Comparison of ENCODE assay signal across 8 cellular contexts in the genomic region with DNA sequence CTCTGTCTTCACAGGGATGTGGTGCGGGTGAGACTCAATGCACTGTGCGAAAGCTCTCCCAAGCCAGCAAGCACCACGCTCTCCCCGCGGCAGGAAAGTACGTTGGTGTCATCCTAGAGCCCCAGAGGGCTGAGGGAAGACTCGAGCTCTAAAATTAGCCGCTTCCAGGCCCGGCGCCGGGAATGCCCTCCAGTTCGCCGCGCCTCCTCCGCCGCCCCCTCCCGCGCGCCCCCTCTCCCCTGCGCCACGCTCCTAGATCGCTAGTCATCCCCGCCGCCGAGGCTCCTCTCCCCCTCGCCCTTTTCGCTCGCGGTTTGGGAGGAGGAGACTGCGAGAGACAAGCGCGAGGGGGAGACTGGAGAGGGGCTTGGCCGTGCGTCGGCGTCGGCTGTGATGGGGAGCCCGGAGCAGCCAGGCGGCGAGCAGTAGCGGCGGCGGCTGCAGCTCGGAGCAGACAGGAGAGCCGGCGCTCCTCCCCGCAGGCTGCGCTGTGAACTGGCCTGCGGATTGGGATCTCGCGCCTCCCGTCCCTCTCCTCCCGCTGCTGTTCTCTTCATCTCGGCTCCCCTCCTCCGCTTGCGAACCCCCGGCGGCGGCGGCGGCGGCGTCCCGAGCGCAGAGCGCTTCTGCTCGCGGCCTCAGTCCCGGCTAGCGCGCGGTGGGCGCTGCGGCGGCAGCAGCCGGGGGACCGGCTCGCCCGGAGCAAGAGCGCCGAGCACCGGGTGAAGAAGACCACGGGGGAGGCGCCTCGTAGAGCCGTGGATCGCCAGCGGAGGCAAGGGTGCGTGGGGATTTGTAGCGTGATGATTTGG. TPM values are rescaled to one million over a fixed set of nuclear protein-coding genes. Genes with fewer than 3 reads are reported as not detected.
A peak's percentile ranks its signal among the peaks of the same experiment; 100 is the strongest.
DNase-seq lines count a peak whose midpoint lies in the region; ATAC-seq and TF ChIP-seq lines count a peak whose summit lies in the region.

A gene (plus strand): TSS at position 425 of the 812 bp plus-strand sequence. CDS start 127,295 bp downstream, outside the sequence.

- no peaks in the 10 kb centered on the region for H4K20me1 ChIP-seq in PC-3 (ENCODE audit: low read length)

- no peaks in the 10 kb centered on the region for H3K79me2 ChIP-seq in PC-3 (ENCODE audit: low read length)

- TF ChIP-seq CTCF in endodermal cell (conservative IDR thresholded peaks at IDR 0.05), result peak; percentile 28
- no peak for TF ChIP-seq CTCF in PC-3 (conservative IDR thresholded peaks at IDR 0.05; ENCODE audit: low read depth, low read length)

- no peaks in the 10 kb centered on the region for H3K36me3 Mint-ChIP-seq in endodermal cell (ENCODE audit: low read depth)

- H3K9me3 ChIP-seq in endodermal cell (ENCODE audit: control insufficient read depth, low read length) (peaks cover 15% of the 10 kb centered on the region), muscle layer of colon (ENCODE audit: low read length) (no peaks in the 10 kb centered on the region), PC-3 (ENCODE audit: low read length) (peaks cover 8% of the 10 kb centered on the region; the same call in 1 of the 2 replicates)

- peak; percentile 78 for DNase-seq in D341Med (ENCODE audit: low spot score)
- DNase-seq in NCI-H2227 (lab: John Stamatoyannopoulos, UW; ENCODE audit: unreplicated experiment), result peak; percentile 56
- DNase-seq in endodermal cell, result peak; percentile 90
- DNase-seq in PC-3, result no peak
- no peak for DNase-seq in foreskin melanocyte

- no TSS peak for BruUV-seq in PC-3 (replicated peaks; lab: Mats Ljungman, UMichigan)

- H3K4me3 Mint-ChIP-seq in endodermal cell, result peak within 1 kb of the TSS; percentile 80

- H2AFZ ChIP-seq in PC-3 (ENCODE audit: low read length), result no peak within 1 kb of the TSS

- H3K27me3 Mint-ChIP-seq in endodermal cell (ENCODE audit: insufficient read depth), result peaks cover 33% of the 10 kb centered on the region

- H3K9ac ChIP-seq in endodermal cell (ENCODE audit: extremely low read depth, low read length, poor library complexity, severe bottlenecking) (peak within 1 kb of the TSS; percentile 26), muscle layer of colon (ENCODE audit: low read length) (no peak within 1 kb of the TSS), PC-3 (ENCODE audit: low read length) (no peak within 1 kb of the TSS)

- H3K4me2 ChIP-seq in PC-3 (ENCODE audit: low read length), result no peak within 1 kb of the TSS

- POLR2A ChIA-PET in PC-3 (lab: Charles Lee; ENCODE audit: unreplicated experiment), result no interaction called here

- H3K9me2 ChIP-seq in PC-3 (replicated peaks; ENCODE audit: low read length), result no peaks in the 10 kb centered on the region

- H3K4me3 ChIP-seq in endodermal cell (ENCODE audit: low read length) (peak within 1 kb of the TSS; percentile 87), muscle layer of colon (ENCODE audit: low read depth in 1 of 2, low read length in 2 of 2) (peak within 1 kb of the TSS; percentile 50 to 67), PC-3 (ENCODE audit: low read length) (no peak within 1 kb of the TSS)

- WGBS in endodermal cell (ENCODE audit: insufficient coverage in 1 of 2, insufficient read length in 1 of 2), 2 experiments, result 0 to 2% methylated on average over 9 to 89 of the region's 90 CpGs

- intact Hi-C loops in PC-3 (cut with micrococcal nuclease), result no loop called here

- peaks cover 37% of the 10 kb centered on the region for H3K4me1 Mint-ChIP-seq in endodermal cell

- H3K27ac ChIP-seq in endodermal cell (ENCODE audit: low read depth, low read length) (peak within 1 kb of the TSS; percentile 90), muscle layer of colon (ENCODE audit: low read depth, low read length) (no peak within 1 kb of the TSS), PC-3 (ENCODE audit: low read length) (no peak within 1 kb of the TSS)

- peaks cover 23% of the 10 kb centered on the region for H3K27me3 ChIP-seq in endodermal cell (ENCODE audit: control insufficient read depth, insufficient read depth, low read length, poor library complexity, severe bottlenecking)
- H3K27me3 ChIP-seq in muscle layer of colon (ENCODE audit: control insufficient read depth in 1 of 2, insufficient read depth in 2 of 2, low read length in 2 of 2), result peaks cover 26 to 56% of the 10 kb centered on the region in 2 donors
- H3K27me3 ChIP-seq in PC-3 (ENCODE audit: low read length), result peaks cover 57% of the 10 kb centered on the region

- peak within 1 kb of the TSS; percentile 42 for H3K27ac Mint-ChIP-seq in endodermal cell

- H3K36me3 ChIP-seq in endodermal cell (ENCODE audit: control insufficient read depth, insufficient read depth, low read length), result no peaks in the 10 kb centered on the region
- H3K36me3 ChIP-seq in muscle layer of colon (ENCODE audit: insufficient read depth, low read length), result no peaks in the 10 kb centered on the region
- H3K36me3 ChIP-seq in PC-3 (ENCODE audit: low read depth, low read length), result no peaks in the 10 kb centered on the region

- CTCF ChIA-PET in PC-3 (lab: Charles Lee), result no interaction called here

- no peaks in the 10 kb centered on the region for H3F3A ChIP-seq in PC-3 (ENCODE audit: low read length, unreplicated experiment)

- peaks cover 4% of the 10 kb centered on the region for H3K4me1 ChIP-seq in endodermal cell (ENCODE audit: control insufficient read depth, insufficient read depth, low read length)
- H3K4me1 ChIP-seq in muscle layer of colon (ENCODE audit: insufficient read depth, low read length), result peaks cover 6% of the 10 kb centered on the region
- no peaks in the 10 kb centered on the region for H3K4me1 ChIP-seq in PC-3 (ENCODE audit: insufficient read depth, low read length)

- peaks cover 8% of the 10 kb centered on the region for H3K9me3 Mint-ChIP-seq in endodermal cell

- ATAC-seq in PC-3, result no peak
- no peak for ATAC-seq in HG03196 (IDR thresholded peaks at IDR 0.05; ENCODE audit: unreplicated experiment)
- no peak for ATAC-seq in HG03139 (IDR thresholded peaks at IDR 0.05; ENCODE audit: unreplicated experiment)

RNA-seq across cellular contexts. Expression of the gene that starts here (rescaled TPM):
- total RNA-seq in endodermal cell, result 10 to 100 TPM; 11.6 to 24.9 TPM
- polyA plus RNA-seq in endodermal cell (2013, experiment 1 of 2), result 11.5 TPM
- 12.7 TPM for polyA plus RNA-seq in endodermal cell (2013, experiment 2 of 2)
- not detected in 2 replicates for total RNA-seq in PC-3 (2014; rRNA removed)

Comparison
In these comparisons a context has a peak if more than half of its experiments do, and no peak if none do; other contexts are left out.
1. RNA of the gene that starts here (total RNA-seq): 11.6 to 24.9 TPM in endodermal cell; not detected in PC-3; every median in the first group is over 10 times any median in the second.
2. DNase-seq: peak in D341Med (single experiment), NCI-H2227 (single experiment) and endodermal cell (single experiment); none in PC-3 (single experiment) and foreskin melanocyte (single experiment).